14 cellular contexts compared by ENCODE assay signal in the genomic region with DNA sequence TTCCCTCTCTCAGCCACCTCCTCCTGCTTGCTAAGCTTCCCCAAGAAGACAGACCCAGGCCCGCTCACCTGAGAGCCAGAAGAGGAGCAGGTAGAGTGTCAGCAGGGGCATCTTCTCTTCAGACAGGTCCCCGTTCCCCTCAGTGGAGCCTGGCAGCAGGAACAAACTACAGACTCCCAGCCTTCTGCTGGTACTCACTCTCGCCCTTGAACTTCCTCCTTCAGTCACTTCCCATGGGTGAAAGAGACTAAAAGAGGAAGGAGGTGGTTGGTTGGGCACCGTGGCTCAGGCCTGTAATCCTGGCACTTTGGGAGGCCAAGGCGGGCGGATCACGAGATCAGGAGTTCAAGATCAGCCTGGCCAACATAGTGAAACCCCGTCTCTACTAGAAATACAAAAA. TPM values are rescaled to one million over a fixed set of nuclear protein-coding genes. Genes with fewer than 3 reads are reported as not detected.
DNase-seq lines count a peak whose midpoint lies in the region; ATAC-seq and TF ChIP-seq lines count a peak whose summit lies in the region.
"Had no signal": no experiment of that assay in that cellular context is flagged by ENCODE, and none has a peak within 500 bp of the region (broad histone marks: within the 10 kb centered on the region; RNA-seq: fewer than 3 reads in every experiment).

A gene (minus strand): TSS at position 168 of the 400 bp plus-strand sequence. CDS start 57 bp downstream, at position 111.

- H3K4me3 Mint-ChIP-seq in T-helper 17 cell, result peak within 1 kb of the TSS; percentile 43
- H3K4me3 Mint-ChIP-seq: activated T-cell treated with anti-CD3 and anti-CD28 coated beads, Interleukin-2, amount 50 U/mL, for 4 hours had no signal

- H3K4me1 Mint-ChIP-seq in T-helper 17 cell, result peaks cover 12% of the 10 kb centered on the region

- peaks cover 4% of the 10 kb centered on the region for H3K36me3 Mint-ChIP-seq in T-helper 17 cell (ENCODE audit: low read depth)

- no peak within 1 kb of the TSS for H3K27ac ChIP-seq in left ventricle myocardium inferior (replicated peaks)
- H3K27ac ChIP-seq: SK-N-MC, suprapubic skin had no signal

- ATAC-seq in T-helper 17 cell (peak; percentile 37), HG03280 (IDR thresholded peaks at IDR 0.05; ENCODE audit: unreplicated experiment) (no peak), GM18511 (IDR thresholded peaks at IDR 0.05; ENCODE audit: unreplicated experiment) (no peak)
- ATAC-seq: activated T-cell treated with anti-CD3 and anti-CD28 coated beads, Interleukin-2, amount 50 U/mL, for 4 hours had no signal

- H3K27me3 ChIP-seq in left ventricle myocardium inferior (ENCODE audit: low read depth), result peaks cover 68% of the 10 kb centered on the region

- no peaks in the 10 kb centered on the region for H3K4me1 ChIP-seq in left ventricle myocardium inferior
- H3K4me1 ChIP-seq: suprapubic skin had no signal

- no peak within 1 kb of the TSS for H3K27ac Mint-ChIP-seq in T-helper 17 cell

- intact Hi-C loops in left ventricle myocardium inferior (cut with micrococcal nuclease) (no loop called here), posterior vena cava (cut with DNase I) (no loop called here)

- peaks cover 22% of the 10 kb centered on the region for H3K27me3 Mint-ChIP-seq in T-helper 17 cell

- DNase-seq in KG1 (lab: John Stamatoyannopoulos, UW), result peak; percentile 32
- DNase-seq in T-helper 17 cell, result no peak
- DNase-seq in left ventricle myocardium inferior, result peak; percentile 44
- peak; percentile 82 for DNase-seq in posterior vena cava (ENCODE audit: low spot score)
- no peak for DNase-seq in dedifferentiated amniotic fluid mesenchymal stem cell (ENCODE audit: extremely low spot score)
- DNase-seq in NCI-H2107 (lab: John Stamatoyannopoulos, UW), result no peak
- DNase-seq: activated T-cell treated with anti-CD3 and anti-CD28 coated beads, Interleukin-2, amount 50 U/mL, for 4 hours; hippocampal formation; mesenchymal stem cell; NCI-H748 treated with DMSO at 0.1 percent for 48 hours had no signal

- H3K36me3 ChIP-seq in left ventricle myocardium inferior, result no peaks in the 10 kb centered on the region
- H3K36me3 ChIP-seq: suprapubic skin had no signal

- TF ChIP-seq CTCF in left ventricle myocardium inferior (IDR thresholded peaks at IDR 0.05; ENCODE audit: borderline replicate concordance), result no peak

- H3K9me3 ChIP-seq in T-helper 17 cell (ENCODE audit: control insufficient read depth, low read length, poor library complexity, severe bottlenecking), result no peaks in the 10 kb centered on the region
- H3K9me3 ChIP-seq in left ventricle myocardium inferior (replicated peaks), result no peaks in the 10 kb centered on the region
- H3K9me3 ChIP-seq: suprapubic skin had no signal

- no peak within 1 kb of the TSS for H3K4me3 ChIP-seq in left ventricle myocardium inferior
- H3K4me3 ChIP-seq: SK-N-MC, suprapubic skin had no signal

RNA-seq across cellular contexts. Expression of the gene that starts here (rescaled TPM):
- total RNA-seq in T-helper 17 cell, result 1 to 10 TPM in 1 of 2 donors, under 1 TPM in 1; 0.29 to 1.9 TPM
- total RNA-seq in left ventricle myocardium inferior, result 0.55 TPM
- 1 to 10 TPM in 1 of 2 donors, under 1 TPM in 1; 0.48 to 3.1 TPM for total RNA-seq in posterior vena cava
- total RNA-seq: activated T-cell treated with anti-CD3 and anti-CD28 coated beads, Interleukin-2, amount 50 U/mL, for 4 hours; suprapubic skin had no signal

Comparison
In these comparisons a context has a peak if more than half of its experiments do, and no peak if none do; other contexts are left out.
1. Peak in DNase-seq in left ventricle myocardium inferior; RNA of the gene not detected or under 1 TPM.
2. DNase-seq: peak in KG1 (single experiment) and posterior vena cava (single experiment); none in T-helper 17 cell (0 of 3), dedifferentiated amniotic fluid mesenchymal stem cell (single experiment) and NCI-H2107 (single experiment).